19 cellular contexts compared by ENCODE assay signal in genomic region chr5:35066260-35066795, GRCh38. TPM values are rescaled to one million over a fixed set of nuclear protein-coding genes. Genes with fewer than 3 reads are reported as not detected.
DNase-seq lines count a peak whose midpoint lies in the region; ATAC-seq and TF ChIP-seq lines count a peak whose summit lies in the region.
"Had no signal": no experiment of that assay in that cellular context is flagged by ENCODE, and none has a peak within 500 bp of the region (broad histone marks: within the 10 kb centered on the region; RNA-seq: fewer than 3 reads in every experiment).

No MANE protein-coding gene starts in this region.

- no peak overlapping the region for H3K4me3 Mint-ChIP-seq in neural crest cell
- H3K4me3 Mint-ChIP-seq: activated naive CD8-positive, alpha-beta T cell treated with anti-CD3 and anti-CD28 coated beads, Interleukin-2, amount 50 U/mL, for 24 hours; CD8-positive, alpha-beta memory T cell; stimulated activated naive CD8-positive, alpha-beta T cell treated with anti-CD3 and anti-CD28 coated beads, Interleukin-15, amount 100 ng/mL, for 72 hours had no signal

- H3K36me3 ChIP-seq in upper lobe of left lung, result no peaks in the 10 kb centered on the region
- H3K36me3 ChIP-seq: HAP-1 had no signal

- no peaks in the 10 kb centered on the region for H3K36me3 Mint-ChIP-seq in neural crest cell (ENCODE audit: low read depth)
- H3K36me3 Mint-ChIP-seq: CD8-positive, alpha-beta memory T cell had no signal

- H3K9me3 ChIP-seq in upper lobe of left lung, result no peaks in the 10 kb centered on the region
- H3K9me3 ChIP-seq: HAP-1 had no signal

- TF ChIP-seq CTCF in neural crest cell (conservative IDR thresholded peaks at IDR 0.05) (no peak), upper lobe of left lung (IDR thresholded peaks at IDR 0.05) (no peak)

- no peaks in the 10 kb centered on the region for H3K4me1 ChIP-seq in upper lobe of left lung
- H3K4me1 ChIP-seq: HAP-1 had no signal

- peak; percentile 89 for ATAC-seq in GM19043 (IDR thresholded peaks at IDR 0.05; ENCODE audit: low read depth, unreplicated experiment)
- ATAC-seq in HG02678 (IDR thresholded peaks at IDR 0.05; ENCODE audit: unreplicated experiment), result peak; percentile 87
- ATAC-seq in HG03520 (IDR thresholded peaks at IDR 0.05; ENCODE audit: unreplicated experiment), result peak; percentile 58
- no peak for ATAC-seq in upper lobe of left lung (ENCODE audit: low FRiP score in 2 of 2)
- ATAC-seq: activated naive CD8-positive, alpha-beta T cell treated with anti-CD3 and anti-CD28 coated beads, Interleukin-2, amount 50 U/mL, for 24 hours; HepG2; stimulated activated naive CD8-positive, alpha-beta T cell treated with anti-CD3 and anti-CD28 coated beads, Interleukin-15, amount 100 ng/mL, for 72 hours had no signal

- TF ChIP-seq POLR2A in upper lobe of left lung (IDR thresholded peaks at IDR 0.05), result no peak

- no peak overlapping the region for H3K4me3 ChIP-seq in upper lobe of left lung
- H3K4me3 ChIP-seq: coronary artery, HAP-1 had no signal

- H3K27me3 Mint-ChIP-seq in neural crest cell (ENCODE audit: low read depth), result no peaks in the 10 kb centered on the region

- H3K4me1 Mint-ChIP-seq in neural crest cell, result no peaks in the 10 kb centered on the region
- H3K4me1 Mint-ChIP-seq: activated naive CD8-positive, alpha-beta T cell treated with anti-CD3 and anti-CD28 coated beads, Interleukin-2, amount 50 U/mL, for 24 hours; CD8-positive, alpha-beta memory T cell; stimulated activated naive CD8-positive, alpha-beta T cell treated with anti-CD3 and anti-CD28 coated beads, Interleukin-15, amount 100 ng/mL, for 72 hours had no signal

- DNase-seq in neural crest cell (ENCODE audit: low read depth, low spot score) (no peak), NCI-H526 treated with DMSO at 0.1 percent for 48 hours (lab: John Stamatoyannopoulos, UW) (no peak), upper lobe of left lung (no peak), NCI-H2171 treated with DMSO at 0.1 percent for 48 hours (lab: John Stamatoyannopoulos, UW) (no peak), T-helper 2 cell (no peak)
- DNase-seq: activated naive CD8-positive, alpha-beta T cell treated with anti-CD3 and anti-CD28 coated beads, Interleukin-2, amount 50 U/mL, for 24 hours; CD8-positive, alpha-beta memory T cell; NCI-H1694 treated with DMSO at 0.1 percent for 48 hours; stimulated activated CD4-positive, alpha-beta T cell treated with anti-CD3 and anti-CD28 coated beads, Interleukin-4, amount 100 ng/mL, for 24 hours; stimulated activated naive CD8-positive, alpha-beta T cell treated with anti-CD3 and anti-CD28 coated beads, Interleukin-15, amount 100 ng/mL, for 72 hours had no signal

- no peaks in the 10 kb centered on the region for H3K27me3 ChIP-seq in upper lobe of left lung

- no peaks in the 10 kb centered on the region for H3K9me3 Mint-ChIP-seq in neural crest cell
- H3K9me3 Mint-ChIP-seq: activated naive CD8-positive, alpha-beta T cell treated with anti-CD3 and anti-CD28 coated beads, Interleukin-2, amount 50 U/mL, for 24 hours; CD8-positive, alpha-beta memory T cell; stimulated activated naive CD8-positive, alpha-beta T cell treated with anti-CD3 and anti-CD28 coated beads, Interleukin-15, amount 100 ng/mL, for 72 hours had no signal

- no peak for TF ChIP-seq EP300 in upper lobe of left lung (IDR thresholded peaks at IDR 0.05)

- 88 to 95% methylated on average over 4 to 5 of the region's 5 CpGs for WGBS in upper lobe of left lung, 2 donors

- peak overlapping the region; percentile 20 for H3K27ac Mint-ChIP-seq in neural crest cell (ENCODE audit: unreplicated experiment)
- H3K27ac Mint-ChIP-seq: activated naive CD8-positive, alpha-beta T cell treated with anti-CD3 and anti-CD28 coated beads, Interleukin-2, amount 50 U/mL, for 24 hours; CD8-positive, alpha-beta memory T cell; stimulated activated naive CD8-positive, alpha-beta T cell treated with anti-CD3 and anti-CD28 coated beads, Interleukin-15, amount 100 ng/mL, for 72 hours had no signal

- no peak overlapping the region for H3K27ac ChIP-seq in upper lobe of left lung
- H3K27ac ChIP-seq: coronary artery had no signal

RNA-seq across cellular contexts. Expression of gene AGXT2, which starts 18.6 kb away (rescaled TPM):
- total RNA-seq in neural crest cell (not detected in 2 replicates), upper lobe of left lung (not detected)
- total RNA-seq: activated CD8-positive, alpha-beta memory T cell treated with anti-CD3 and anti-CD28 coated beads for 36 hours; CD8-positive, alpha-beta memory T cell; fibroblast of lung; OCI-LY7 had no signal

Comparison
In these comparisons a context has a peak if more than half of its experiments do, and no peak if none do; other contexts are left out.
1. ATAC-seq: peak in GM19043 (single experiment), HG02678 (single experiment) and HG03520 (single experiment); none in upper lobe of left lung (0 of 2).